Comparison of ENCODE assay signal across 10 cellular contexts in genomic region chr1:55781944-55782482, GRCh38.
DNase-seq lines count a peak whose midpoint lies in the region; ATAC-seq, FAIRE-seq and TF ChIP-seq lines count a peak whose summit lies in the region.
"Had no signal": no experiment of that assay in that cellular context is flagged by ENCODE, and none has a peak within 500 bp of the region (broad histone marks: within the 10 kb centered on the region; RNA-seq: fewer than 3 reads in every experiment).

No MANE protein-coding gene starts in this region.

- no peak for TF ChIP-seq CTCF in foreskin keratinocyte (conservative IDR thresholded peaks at IDR 0.05)

- H3K4me1 ChIP-seq in foreskin keratinocyte, result peaks cover 3% of the 10 kb centered on the region

- peak; percentile 94 for FAIRE-seq in RCC 7860 (lab: Jason Lieb, UNC)
- FAIRE-seq: TTC549 had no signal

- H3K27me3 ChIP-seq in foreskin keratinocyte, result no peaks in the 10 kb centered on the region

- no peak overlapping the region for H3K27ac ChIP-seq in foreskin keratinocyte
- H3K27ac ChIP-seq: thoracic aorta had no signal

- ATAC-seq in foreskin keratinocyte, result peak; percentile 96
- no peak for ATAC-seq in HG03571 (IDR thresholded peaks at IDR 0.05; ENCODE audit: unreplicated experiment)

- DNase-seq in HCEC 1CT, result peak; percentile 90
- DNase-seq in RCC 7860 (ENCODE audit: low spot score), result peak; percentile 82
- peak; percentile 8 to 66 for DNase-seq in foreskin keratinocyte
- peak; percentile 90 for DNase-seq in stromal cell of bone marrow (ENCODE audit: low read depth)
- DNase-seq in activated T-cell treated with anti-CD3 and anti-CD28 coated beads for 4 hours, result no peak
- DNase-seq in HK-2 (ENCODE audit: unreplicated experiment), result no peak
- DNase-seq: activated naive CD4-positive, alpha-beta T cell treated with anti-CD3 and anti-CD28 coated beads, Interleukin-2, amount 10 ng/mL, durations not matched to agents 7 days and 5 days had no signal

Comparison
In these comparisons a context has a peak if more than half of its experiments do, and no peak if none do; other contexts are left out.
1. DNase-seq: peak in HCEC 1CT (single experiment), RCC 7860 (single experiment), foreskin keratinocyte (2 of 2) and stromal cell of bone marrow (single experiment); none in activated T-cell treated with anti-CD3 and anti-CD28 coated beads for 4 hours (single experiment) and HK-2 (single experiment).